Comparison of ENCODE assay signal across 15 cellular contexts in genomic region chr2:38439226-38439612, GRCh38.
DNase-seq lines count a peak whose midpoint lies in the region; ATAC-seq and TF ChIP-seq lines count a peak whose summit lies in the region.
"Had no signal": no experiment of that assay in that cellular context is flagged by ENCODE, and none has a peak within 500 bp of the region (broad histone marks: within the 10 kb centered on the region; RNA-seq: fewer than 3 reads in every experiment).

No MANE protein-coding gene starts in this region.

- no peaks in the 10 kb centered on the region for H4K20me1 ChIP-seq in PC-9 (ENCODE audit: insufficient read depth)
- no peaks in the 10 kb centered on the region for H4K20me1 ChIP-seq in H9 (ENCODE audit: control insufficient read depth, insufficient read depth, insufficient read length)

- peak in 1 of 2 experiments; percentile 41 for DNase-seq in PC-9
- DNase-seq in renal cortical epithelial cell (ENCODE audit: low read depth) = peak; percentile 75
- DNase-seq in AG20443 (ENCODE audit: low spot score) = no peak
- no peak for DNase-seq in esophagus muscularis mucosa (ENCODE audit: extremely low spot score)
- no peak for DNase-seq in posterior cingulate gyrus
- DNase-seq in H9 = no peak
- DNase-seq: activated gamma-delta T cell treated with Interleukin-2 at 50 U/mL for 16 hours, GM23248, left colon, NCI-H1105 treated with DMSO at 0.1 percent for 48 hours had no signal

- POLR2A ChIA-PET in PC-9 (lab: Charles Lee; ENCODE audit: unreplicated experiment) = no interaction called here

- no peak overlapping the region for H2BK15ac ChIP-seq in H9 (ENCODE audit: low read depth, low read length)

- H4K91ac ChIP-seq in H9 (ENCODE audit: insufficient read length, low read depth, low read length) = no peak overlapping the region

- H3K4me2 ChIP-seq in PC-9 (peak overlapping the region; percentile 58), H9 (ENCODE audit: insufficient read depth, insufficient read length, low read length) (no peak overlapping the region)

- no peak overlapping the region for H3K18ac ChIP-seq in H9 (ENCODE audit: insufficient read length, low read depth, low read length)

- peak; percentile 26 for ATAC-seq in GM18873 (IDR thresholded peaks at IDR 0.05; ENCODE audit: low FRiP score, unreplicated experiment)
- peak; percentile 30 for ATAC-seq in HG02610 (IDR thresholded peaks at IDR 0.05; ENCODE audit: unreplicated experiment)
- ATAC-seq: left colon had no signal

- H3K23me2 ChIP-seq in H9 (ENCODE audit: insufficient read length, low read depth, low read length, poor library complexity, severe bottlenecking) = no peaks in the 10 kb centered on the region

- no TSS peak for BruUV-seq in PC-9 (replicated peaks; lab: Mats Ljungman, UMichigan)

- peaks cover 0 to 4% of the 10 kb centered on the region in 2 experiments; a peak in 1 of 5 replicates for H3K9me3 Mint-ChIP-seq in H9
- H3K9me3 Mint-ChIP-seq: activated CD4-positive, alpha-beta T cell treated with anti-CD3 and anti-CD28 coated beads, Interleukin-2, amount 10 ng/mL, durations not matched to agents 24 days and 14 days had no signal

- TF ChIP-seq POLR2A in esophagus muscularis mucosa (IDR thresholded peaks at IDR 0.05; ENCODE audit: low read depth) = no peak

- H3K79me2 ChIP-seq in PC-9 (ENCODE audit: low read depth) (no peaks in the 10 kb centered on the region), H9 (ENCODE audit: insufficient read depth, low read length) (no peaks in the 10 kb centered on the region)

- no peak for TF ChIP-seq EP300 in esophagus muscularis mucosa (IDR thresholded peaks at IDR 0.05)

- no peak overlapping the region for H3K4me3 Mint-ChIP-seq in H9
- H3K4me3 Mint-ChIP-seq: activated CD4-positive, alpha-beta T cell treated with anti-CD3 and anti-CD28 coated beads, Interleukin-2, amount 10 ng/mL, durations not matched to agents 24 days and 14 days had no signal

- H3K56ac ChIP-seq in H9 (ENCODE audit: insufficient read length, low read depth, low read length) = no peak overlapping the region

- no peak overlapping the region for H2BK20ac ChIP-seq in H9 (ENCODE audit: low read depth, low read length, poor library complexity, severe bottlenecking)

- no peak overlapping the region for H2BK12ac ChIP-seq in H9 (ENCODE audit: insufficient read length, low read depth, low read length)

- H3K9me2 ChIP-seq in PC-9 (ENCODE audit: insufficient read depth) = no peaks in the 10 kb centered on the region

- peak overlapping the region; percentile 62 for H3K27ac ChIP-seq in PC-9
- peak overlapping the region in 1 of 4 donors; percentile 10 for H3K27ac ChIP-seq in esophagus muscularis mucosa (replicated peaks in 1 of 4)
- H3K27ac ChIP-seq in H9 (ENCODE audit: insufficient read length, low read depth, low read length) = no peak overlapping the region
- H3K27ac ChIP-seq: GM23248, neutrophil, SJSA1 had no signal

- H4K8ac ChIP-seq in H9 (replicated peaks; ENCODE audit: insufficient read length, low read depth, low read length) = no peak overlapping the region

- no peak overlapping the region for H4K5ac ChIP-seq in H9 (ENCODE audit: insufficient read length, low read depth, low read length)

- H3K23ac ChIP-seq in H9 (ENCODE audit: insufficient read length, low read depth, low read length) = no peak overlapping the region

- H3K27ac Mint-ChIP-seq in H9 = no peak overlapping the region
- H3K27ac Mint-ChIP-seq: activated CD4-positive, alpha-beta T cell treated with anti-CD3 and anti-CD28 coated beads, Interleukin-2, amount 10 ng/mL, durations not matched to agents 24 days and 14 days had no signal

- H3K9ac ChIP-seq in H9 (ENCODE audit: extremely low read depth, insufficient read length, low read length) = no peak overlapping the region
- H3K9ac ChIP-seq: GM23248 had no signal

- H3K4me1 Mint-ChIP-seq in H9 = peaks cover 40 to 43% of the 10 kb centered on the region in 2 experiments

- no peak overlapping the region for H2AK5ac ChIP-seq in H9 (ENCODE audit: insufficient read length, low read length)

- H2BK5ac ChIP-seq in H9 (ENCODE audit: insufficient read length, low read length) = no peak overlapping the region

- H3K4me1 ChIP-seq in PC-9 (replicated peaks; ENCODE audit: insufficient read depth) (peaks cover 72% of the 10 kb centered on the region), esophagus muscularis mucosa (peaks cover 17 to 58% (median 43%) of the 10 kb centered on the region in 4 donors), H9 (ENCODE audit: insufficient read depth, low read length) (peaks cover 17% of the 10 kb centered on the region)

- CTCF ChIA-PET in PC-9 (lab: Charles Lee) = interaction anchor here (1.3 kb wide), 1 partner anchor 124 kb away, joined by 3 read pairs; no protein-coding TSS in a partner anchor

- intact Hi-C loops in PC-9 (cut with micrococcal nuclease; ENCODE audit: unreplicated experiment) = loop anchor here (1.0 to 5.0 kb wide), 2 partner anchors 23 to 42 kb away; no protein-coding TSS in a partner anchor
- intact Hi-C loops in esophagus muscularis mucosa (cut with DNase I) = no loop called here
- intact Hi-C loops in posterior cingulate gyrus (cut with DNase I) = no loop called here

- no peak overlapping the region for H3K14ac ChIP-seq in H9 (ENCODE audit: insufficient read depth, low read length)

- H3K4me3 ChIP-seq in PC-9 (no peak overlapping the region; the same call in 1 of the 2 replicates), esophagus muscularis mucosa (no peak overlapping the region)
- H3K4me3 ChIP-seq: GM23248, SJSA1 had no signal

- H3K27me3 ChIP-seq in PC-9 (ENCODE audit: insufficient read depth, low read depth) (no peaks in the 10 kb centered on the region), esophagus muscularis mucosa (no peaks in the 10 kb centered on the region), H9 (ENCODE audit: insufficient read depth, low read length) (no peaks in the 10 kb centered on the region)
- H3K27me3 ChIP-seq: neutrophil, SJSA1 had no signal

- H3K79me1 ChIP-seq in H9 (ENCODE audit: insufficient read depth, low read depth, low read length, poor library complexity, severe bottlenecking) = no peaks in the 10 kb centered on the region

- H2BK120ac ChIP-seq in H9 (ENCODE audit: low read depth, low read length, poor library complexity, severe bottlenecking) = no peak overlapping the region

- H2AFZ ChIP-seq in PC-9 = no peak overlapping the region
- H2AFZ ChIP-seq in H9 (ENCODE audit: low read length) = no peak overlapping the region
- H2AFZ ChIP-seq: GM23248 had no signal

- TF ChIP-seq CTCF in PC-9 (conservative IDR thresholded peaks at IDR 0.05) (no peak), esophagus muscularis mucosa (IDR thresholded peaks at IDR 0.05) (no peak), H9 (conservative IDR thresholded peaks at IDR 0.05) (no peak)

- peaks cover 15% of the 10 kb centered on the region for H3K27me3 Mint-ChIP-seq in H9 (ENCODE audit: low read depth)

- no peaks in the 10 kb centered on the region for H3K36me3 ChIP-seq in PC-9 (ENCODE audit: low read depth)
- no peaks in the 10 kb centered on the region for H3K36me3 ChIP-seq in esophagus muscularis mucosa
- H3K36me3 ChIP-seq: neutrophil, SJSA1 had no signal

- no peak overlapping the region for H3T11ph ChIP-seq in H9 (ENCODE audit: low read length)

- H3K36me3 Mint-ChIP-seq in H9 (ENCODE audit: insufficient read depth in 1 of 3, low read depth in 3 of 3) = peaks cover 0 to 6% (median 3%) of the 10 kb centered on the region in 3 experiments; a peak in 2 of 7 replicates

- H3K9me3 ChIP-seq in PC-9 (ENCODE audit: insufficient read depth, low read depth) (no peaks in the 10 kb centered on the region), esophagus muscularis mucosa (no peaks in the 10 kb centered on the region), H9 (ENCODE audit: control insufficient read depth, low read depth, low read length) (no peaks in the 10 kb centered on the region)
- H3K9me3 ChIP-seq: neutrophil, SJSA1 had no signal

- H3K4ac ChIP-seq in H9 (ENCODE audit: low read depth, low read length) = no peak overlapping the region

- H3F3A ChIP-seq in PC-9 (ENCODE audit: insufficient read depth, low read depth) = peaks cover 32% of the 10 kb centered on the region
